In the genomic region with DNA sequence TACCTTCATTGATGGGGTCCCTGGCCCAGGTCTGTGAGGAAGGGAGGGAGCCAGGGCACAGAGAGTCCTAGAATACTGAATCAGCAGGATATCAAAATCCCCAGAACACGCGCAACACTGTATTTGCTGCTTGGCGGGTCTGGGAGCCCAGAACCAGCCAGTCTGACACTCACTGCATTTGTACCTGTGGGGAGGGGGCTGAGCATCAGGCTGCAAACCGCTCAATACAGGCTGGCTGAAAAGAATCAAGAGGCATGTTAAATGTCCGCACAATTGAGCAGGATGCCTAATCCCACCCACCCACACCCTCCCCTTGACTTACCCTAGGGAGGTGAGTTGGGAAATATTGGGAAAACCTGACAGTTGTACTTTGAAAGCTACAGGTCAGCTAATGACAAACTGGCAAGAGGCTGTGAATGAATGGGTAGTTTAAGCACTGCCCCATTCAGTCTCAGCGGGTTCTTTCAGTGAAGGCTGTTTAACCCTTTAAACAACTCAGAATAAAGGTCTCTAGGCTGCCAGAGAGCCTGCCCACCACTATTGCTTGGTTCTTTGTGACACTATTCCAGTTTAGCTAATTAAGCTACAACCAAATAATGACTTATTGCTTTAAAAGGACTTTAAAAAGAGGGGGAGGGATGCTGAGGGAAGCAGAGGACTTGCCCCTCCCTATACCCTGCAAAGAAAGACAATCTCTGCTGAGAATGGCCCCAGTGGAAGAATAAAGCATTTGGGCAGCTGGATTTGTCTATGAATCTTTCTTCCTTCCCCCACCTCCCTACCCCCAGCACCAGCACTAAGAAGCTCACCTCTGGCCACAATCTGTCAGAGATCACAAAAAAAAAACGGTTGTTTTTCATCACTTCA, we compare ENCODE assay signal across 9 cellular contexts. TPM values are rescaled to one million over a fixed set of nuclear protein-coding genes. Genes with fewer than 3 reads are reported as not detected.
DNase-seq lines count a peak whose midpoint lies in the region; ATAC-seq and TF ChIP-seq lines count a peak whose summit lies in the region.
"Had no signal": no experiment of that assay in that cellular context is flagged by ENCODE, and none has a peak within 500 bp of the region (broad histone marks: within the 10 kb centered on the region; RNA-seq: fewer than 3 reads in every experiment).

No MANE protein-coding gene starts in this region.

- no peak overlapping the region for H3K27ac Mint-ChIP-seq in activated CD4-positive, alpha-beta memory T cell treated with anti-CD3 and anti-CD28 coated beads, Interleukin-2, amount 10 ng/mL, durations not matched to agents 7 days and 5 days

- H3K4me1 ChIP-seq in breast epithelium (peaks cover 5 to 17% of the 10 kb centered on the region in 2 donors), subcutaneous abdominal adipose tissue (ENCODE audit: control insufficient read depth in 5 of 5, insufficient read depth in 5 of 5, low read length in 5 of 5) (peaks cover 36 to 98% (median 96%) of the 10 kb centered on the region in 5 donors)

- H3K27ac ChIP-seq in breast epithelium (peak overlapping the region; percentile 31 to 69), subcutaneous abdominal adipose tissue (ENCODE audit: low read depth, low read length) (peak overlapping the region; percentile 82)

- CTCF ChIA-PET in activated CD4-positive, alpha-beta memory T cell treated with anti-CD3 and anti-CD28 coated beads, Interleukin-2, amount 10 ng/mL, durations not matched to agents 7 days and 5 days (lab: Charles Lee): no interaction called here

- ATAC-seq in left lobe of liver (peak; percentile 36), GM18511 (IDR thresholded peaks at IDR 0.05; ENCODE audit: unreplicated experiment) (no peak)

- H3K36me3 Mint-ChIP-seq in activated CD4-positive, alpha-beta memory T cell treated with anti-CD3 and anti-CD28 coated beads, Interleukin-2, amount 10 ng/mL, durations not matched to agents 7 days and 5 days (ENCODE audit: low read depth): no peaks in the 10 kb centered on the region

- no peak for TF ChIP-seq POLR2A in breast epithelium (IDR thresholded peaks at IDR 0.05)

- no peaks in the 10 kb centered on the region for H3K27me3 ChIP-seq in breast epithelium
- H3K27me3 ChIP-seq in subcutaneous abdominal adipose tissue (ENCODE audit: control insufficient read depth in 5 of 5, insufficient read depth in 4 of 5, low read length in 5 of 5): peaks cover 0 to 6% (median 0%) of the 10 kb centered on the region in 5 donors

- POLR2A ChIA-PET in activated CD4-positive, alpha-beta memory T cell treated with anti-CD3 and anti-CD28 coated beads, Interleukin-2, amount 10 ng/mL, durations not matched to agents 7 days and 5 days (lab: Charles Lee): interaction anchor here (0.9 kb wide), 1 partner anchor 37 kb away, joined by 3 read pairs; no protein-coding TSS in a partner anchor

- intact Hi-C loops in breast epithelium (cut with DNase I; ENCODE audit: low total_unique reads): no loop called here

- H3K4me3 ChIP-seq in breast epithelium (peak overlapping the region in 2 of 3 donors; percentile 21 to 53), subcutaneous abdominal adipose tissue (ENCODE audit: low read depth in 1 of 5, low read length in 5 of 5) (peak overlapping the region in 4 of 5 donors; percentile 54 to 91 (median 74))

- H3K9me3 Mint-ChIP-seq in activated CD4-positive, alpha-beta memory T cell treated with anti-CD3 and anti-CD28 coated beads, Interleukin-2, amount 10 ng/mL, durations not matched to agents 7 days and 5 days: no peaks in the 10 kb centered on the region

- H3K4me1 Mint-ChIP-seq in activated CD4-positive, alpha-beta memory T cell treated with anti-CD3 and anti-CD28 coated beads, Interleukin-2, amount 10 ng/mL, durations not matched to agents 7 days and 5 days: peaks cover 34% of the 10 kb centered on the region

- H3K9ac ChIP-seq in subcutaneous abdominal adipose tissue (ENCODE audit: low read length in 5 of 5): peak overlapping the region in 4 of 5 donors; percentile 21 to 70 (median 66)

- H3K27me3 Mint-ChIP-seq in activated CD4-positive, alpha-beta memory T cell treated with anti-CD3 and anti-CD28 coated beads, Interleukin-2, amount 10 ng/mL, durations not matched to agents 7 days and 5 days: peaks cover 13% of the 10 kb centered on the region

- H3K9me3 ChIP-seq in breast epithelium: no peaks in the 10 kb centered on the region
- no peaks in the 10 kb centered on the region for H3K9me3 ChIP-seq in subcutaneous abdominal adipose tissue (ENCODE audit: control insufficient read depth in 5 of 5, low read length in 5 of 5)

- peak; percentile 44 for DNase-seq in NCI-H2227 (lab: John Stamatoyannopoulos, UW; ENCODE audit: unreplicated experiment)
- no peak for DNase-seq in NCI-H2227 treated with DMSO at 0.1 percent for 48 hours (lab: John Stamatoyannopoulos, UW)
- DNase-seq in breast epithelium (ENCODE audit: low spot score in 2 of 2): no peak
- DNase-seq in left lobe of liver (ENCODE audit: low spot score): no peak
- no peak for DNase-seq in activated CD4-positive, alpha-beta memory T cell treated with anti-CD3 and anti-CD28 coated beads, Interleukin-2, amount 10 ng/mL, durations not matched to agents 7 days and 5 days
- no peak for DNase-seq in cortex of kidney (lab: John Stamatoyannopoulos, UW)
- DNase-seq: NCI-H1092 had no signal

- TF ChIP-seq CTCF in breast epithelium (IDR thresholded peaks at IDR 0.05): no peak

- H3K4me3 Mint-ChIP-seq in activated CD4-positive, alpha-beta memory T cell treated with anti-CD3 and anti-CD28 coated beads, Interleukin-2, amount 10 ng/mL, durations not matched to agents 7 days and 5 days: no peak overlapping the region

- H3K36me3 ChIP-seq in breast epithelium: no peaks in the 10 kb centered on the region
- H3K36me3 ChIP-seq in subcutaneous abdominal adipose tissue (ENCODE audit: control insufficient read depth in 5 of 5, insufficient read depth in 5 of 5, low read length in 5 of 5): peaks cover 0 to under 1% (median 0%) of the 10 kb centered on the region in 5 donors

RNA-seq across cellular contexts. Expression of a gene that starts 5.0 kb away (rescaled TPM):
- 10 to 100 TPM; 13.0 to 18.0 (median 14.5) TPM for total RNA-seq in breast epithelium
- 6.9 TPM for total RNA-seq in left lobe of liver
- total RNA-seq in activated CD4-positive, alpha-beta memory T cell treated with anti-CD3 and anti-CD28 coated beads, Interleukin-2, amount 10 ng/mL, durations not matched to agents 7 days and 5 days: 1 to 10 TPM in 1 of 2 experiments, under 1 TPM in 1; 0.86 to 1.3 TPM
